1 cellular context compared by ENCODE assay signal in genomic region chr22:39472570-39473556, GRCh38.
TF ChIP-seq lines count a peak whose summit lies in the region.

No MANE protein-coding gene starts in this region.

TF ChIP-seq in WTC11, 78 proteins besides CTCF, POLR2A, EP300 and RAD21 (continued from another document):
- TF ChIP-seq ATF2 (CRISPR knock-in tag; IDR thresholded peaks at IDR 0.05; ENCODE audit: borderline replicate concordance, low read depth): no peak
- TF ChIP-seq ZNF317 (CRISPR knock-in tag; IDR thresholded peaks at IDR 0.05; ENCODE audit: borderline replicate concordance, low read depth): no peak
- TF ChIP-seq E2F4 (CRISPR knock-in tag; IDR thresholded peaks at IDR 0.05; ENCODE audit: borderline replicate concordance, low read depth): no peak
- TF ChIP-seq E2F5 (CRISPR knock-in tag; IDR thresholded peaks at IDR 0.05): no peak
- TF ChIP-seq AR (CRISPR knock-in tag; IDR thresholded peaks at IDR 0.05): no peak
- no peak for TF ChIP-seq ZNF232 (CRISPR knock-in tag; IDR thresholded peaks at IDR 0.05)
- no peak for TF ChIP-seq JUN (CRISPR knock-in tag; IDR thresholded peaks at IDR 0.05)
- no peak for TF ChIP-seq TEAD4 (CRISPR knock-in tag; IDR thresholded peaks at IDR 0.05)
- no peak for TF ChIP-seq NFYB (CRISPR knock-in tag; conservative IDR thresholded peaks at IDR 0.05; ENCODE audit: low read depth)
